9 cellular contexts compared by ENCODE assay signal in the genomic region with DNA sequence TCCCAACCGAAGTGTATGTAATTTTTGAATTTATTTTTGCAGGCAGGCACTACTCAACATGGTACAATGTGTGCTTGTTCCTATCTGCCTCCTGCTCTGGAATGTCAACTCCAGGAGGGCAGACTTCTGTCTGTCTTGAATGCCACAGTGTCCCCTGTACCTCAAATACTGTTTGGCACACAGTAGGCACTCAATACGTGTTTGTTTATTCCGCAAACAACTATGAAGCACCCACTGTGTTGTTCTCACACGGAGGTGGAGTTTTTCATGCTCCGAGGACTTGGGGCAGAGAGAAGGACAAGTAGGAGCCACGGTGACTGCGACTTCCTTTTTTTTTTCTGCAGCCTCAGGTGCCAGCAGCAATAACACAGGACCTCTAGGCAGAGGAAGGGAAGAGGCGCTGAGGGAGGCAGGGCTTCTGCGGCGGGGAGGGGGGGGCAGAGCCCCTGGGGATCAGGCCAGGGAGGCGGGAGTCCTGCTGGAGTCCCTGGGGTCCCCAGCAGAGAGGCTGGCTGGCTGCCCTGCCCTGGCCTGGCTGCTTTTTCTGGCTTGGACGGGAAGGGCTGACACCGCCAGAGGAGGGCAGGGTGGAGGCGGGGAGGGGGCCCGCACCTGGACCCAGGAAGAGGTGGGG. TPM values are rescaled to one million over a fixed set of nuclear protein-coding genes. Genes with fewer than 3 reads are reported as not detected.
DNase-seq lines count a peak whose midpoint lies in the region; ATAC-seq and FAIRE-seq lines count a peak whose summit lies in the region.
"Had no signal": no experiment of that assay in that cellular context is flagged by ENCODE, and none has a peak within 500 bp of the region (broad histone marks: within the 10 kb centered on the region; RNA-seq: fewer than 3 reads in every experiment).

No MANE protein-coding gene starts in this region.

- no peak overlapping the region for H4K8ac ChIP-seq in mesendoderm (ENCODE audit: low read depth, low read length)

- no peaks in the 10 kb centered on the region for H3K27me3 ChIP-seq in mesendoderm (ENCODE audit: insufficient read depth, low read length, poor library complexity)

- H3K79me2 ChIP-seq in mesendoderm (ENCODE audit: control insufficient read depth, insufficient read depth, low read length): no peaks in the 10 kb centered on the region

- H3K23ac ChIP-seq in mesendoderm (ENCODE audit: low read length): no peak overlapping the region

- no peak overlapping the region for H3K4ac ChIP-seq in mesendoderm (ENCODE audit: low read depth, low read length)

- H3K36me3 ChIP-seq in mesendoderm (ENCODE audit: control insufficient read depth, insufficient read depth, low read length): no peaks in the 10 kb centered on the region

- no peaks in the 10 kb centered on the region for H3K4me1 ChIP-seq in mesendoderm (ENCODE audit: control insufficient read depth, low read depth, low read length)

- no peak overlapping the region for H4K5ac ChIP-seq in mesendoderm (ENCODE audit: low read length)

- no peak overlapping the region for H2BK120ac ChIP-seq in mesendoderm (ENCODE audit: low read depth, low read length)

- H3K9ac ChIP-seq in mesendoderm (ENCODE audit: low read length): no peak overlapping the region
- H3K9ac ChIP-seq: KMS-11 had no signal

- no peak overlapping the region for H3K4me3 ChIP-seq in mesendoderm (ENCODE audit: low read length)

- no peak overlapping the region for H2AK5ac ChIP-seq in mesendoderm (ENCODE audit: low read length)

- H3K18ac ChIP-seq in mesendoderm (ENCODE audit: low read length): no peak overlapping the region

- no peak overlapping the region for H3K4me2 ChIP-seq in mesendoderm (ENCODE audit: low read length)
- H3K4me2 ChIP-seq: KMS-11 had no signal

- ATAC-seq in HG02763 (IDR thresholded peaks at IDR 0.05; ENCODE audit: unreplicated experiment): no peak

- peak; percentile 75 for DNase-seq in D341Med (ENCODE audit: low spot score)
- DNase-seq in NCI-H1436 (lab: John Stamatoyannopoulos, UW): peak; percentile 82
- peak; percentile 30 for DNase-seq in astrocyte of the hippocampus (ENCODE audit: low read depth, low spot score)
- DNase-seq in mesendoderm: no peak
- DNase-seq in AG08395 (ENCODE audit: low spot score): no peak
- DNase-seq in RCC 7860 (ENCODE audit: low spot score): no peak
- DNase-seq in NCI-H526 treated with DMSO at 0.1 percent for 48 hours (lab: John Stamatoyannopoulos, UW): no peak

- H2BK15ac ChIP-seq in mesendoderm (replicated peaks; ENCODE audit: low read depth): no peak overlapping the region

- FAIRE-seq in RCC 7860 (lab: Jason Lieb, UNC): no peak

- H3K79me1 ChIP-seq in mesendoderm (ENCODE audit: low read length): no peaks in the 10 kb centered on the region

- peak overlapping the region; percentile 44 for H3K56ac ChIP-seq in mesendoderm (ENCODE audit: low read length)

- no peak overlapping the region for H3K27ac ChIP-seq in mesendoderm (ENCODE audit: low read depth, low read length)
- H3K27ac ChIP-seq: KMS-11 had no signal

- WGBS in mesendoderm (ENCODE audit: extremely low coverage, insufficient coverage, low lambda C conversion rate): no CpG with 5 or more reads among the region's 15 CpGs

- H2BK5ac ChIP-seq in mesendoderm (ENCODE audit: low read length): no peak overlapping the region

RNA-seq across cellular contexts. Expression of gene TNFAIP8L1, which starts 29.3 kb away (rescaled TPM):
- polyA plus RNA-seq in mesendoderm (2013, experiment 1 of 2): 5.3 TPM
- polyA plus RNA-seq in mesendoderm (2013, experiment 2 of 2): 5.1 TPM

RNA-seq across cellular contexts. Expression of gene SEMA6B, which starts 50.5 kb away (rescaled TPM):
- 6.6 TPM for polyA plus RNA-seq in mesendoderm (2013, experiment 1 of 2)
- polyA plus RNA-seq in mesendoderm (2013, experiment 2 of 2): 6.7 TPM

Comparison
In these comparisons a context has a peak if more than half of its experiments do, and no peak if none do; other contexts are left out.
1. DNase-seq: peak in D341Med (single experiment), NCI-H1436 (single experiment) and astrocyte of the hippocampus (single experiment); none in mesendoderm (single experiment), AG08395 (single experiment), RCC 7860 (single experiment) and NCI-H526 treated with DMSO at 0.1 percent for 48 hours (single experiment).